12 cellular contexts compared by ENCODE assay signal in the genomic region with DNA sequence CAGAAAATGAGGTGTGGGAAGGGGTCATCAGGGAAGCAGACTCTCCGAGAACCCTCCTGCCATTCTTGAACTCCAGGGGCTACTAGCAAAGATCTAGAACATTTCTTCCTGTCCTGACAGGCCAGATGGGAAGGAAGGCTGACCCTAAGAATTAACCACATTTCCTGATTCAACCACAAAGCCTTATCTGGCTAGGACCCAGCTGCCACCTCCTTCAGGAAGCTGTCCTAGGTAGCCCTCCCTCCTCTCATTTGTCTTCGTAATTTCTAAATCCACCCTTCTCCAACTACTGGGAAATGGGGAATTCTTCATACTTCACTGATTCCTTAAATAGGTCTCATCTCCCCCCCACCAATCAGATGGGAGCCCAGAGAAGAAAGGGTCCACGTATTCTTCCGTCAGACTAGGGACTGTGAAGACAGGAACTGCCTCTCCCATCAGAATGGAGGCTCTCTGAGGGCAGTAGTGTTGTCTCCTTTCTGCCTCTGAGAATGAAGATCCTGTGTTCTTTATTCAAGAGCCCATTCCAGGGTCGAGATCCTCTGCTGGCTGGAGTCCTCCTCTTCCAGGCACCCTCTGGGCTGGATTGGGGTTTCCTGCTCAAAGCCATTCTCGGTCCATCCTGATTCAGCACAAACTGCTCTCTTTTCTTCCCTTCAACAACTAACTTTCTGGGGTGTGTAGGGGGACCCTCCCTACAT. TPM values are rescaled to one million over a fixed set of nuclear protein-coding genes. Genes with fewer than 3 reads are reported as not detected.
DNase-seq lines count a peak whose midpoint lies in the region; ATAC-seq and TF ChIP-seq lines count a peak whose summit lies in the region.
"Had no signal": no experiment of that assay in that cellular context is flagged by ENCODE, and none has a peak within 500 bp of the region (broad histone marks: within the 10 kb centered on the region; RNA-seq: fewer than 3 reads in every experiment).

No MANE protein-coding gene starts in this region.

- H3K27me3 ChIP-seq in HUES48 (ENCODE audit: control insufficient read depth, insufficient read depth, low read length) (peaks cover 21% of the 10 kb centered on the region), iPS-15b (ENCODE audit: control insufficient read depth, insufficient read depth, low read length) (peaks cover 3% of the 10 kb centered on the region), sigmoid colon (peaks cover 7 to 25% (median 10%) of the 10 kb centered on the region in 3 donors)

- H3K4me1 Mint-ChIP-seq in T-helper 17 cell: peaks cover 28% of the 10 kb centered on the region

- WGBS in sigmoid colon, 2 donors: 47 to 63% methylated on average over 6 of the region's 6 CpGs

- ATAC-seq in T-helper 17 cell (no peak), HG02588 (IDR thresholded peaks at IDR 0.05; ENCODE audit: unreplicated experiment) (no peak)

- no peaks in the 10 kb centered on the region for H3K36me3 Mint-ChIP-seq in T-helper 17 cell (ENCODE audit: low read depth)

- TF ChIP-seq POLR2A in sigmoid colon (IDR thresholded peaks at IDR 0.05): no peak

- H3K36me3 ChIP-seq in HUES48 (ENCODE audit: control insufficient read depth, insufficient read depth, low read length) (no peaks in the 10 kb centered on the region), iPS-15b (ENCODE audit: control insufficient read depth, insufficient read depth, low read length) (no peaks in the 10 kb centered on the region), sigmoid colon (no peaks in the 10 kb centered on the region)

- H3K27ac ChIP-seq in HUES48 (ENCODE audit: low read depth, low read length): peak overlapping the region; percentile 47
- H3K27ac ChIP-seq in sigmoid colon: no peak overlapping the region

- no peak overlapping the region for H3K9ac ChIP-seq in HUES48 (ENCODE audit: low read depth, low read length)
- H3K9ac ChIP-seq in iPS-15b (ENCODE audit: low read depth, low read length): no peak overlapping the region

- DNase-seq in AG10803 (ENCODE audit: low read depth): peak; percentile 28
- no peak for DNase-seq in T-helper 17 cell
- no peak for DNase-seq in C1 segment of cervical spinal cord (lab: John Stamatoyannopoulos, UW)
- DNase-seq in sigmoid colon: no peak
- no peak for DNase-seq in cerebellar cortex (ENCODE audit: low spot score)
- DNase-seq: activated CD4-positive, alpha-beta memory T cell treated with anti-CD3 and anti-CD28 coated beads, Interleukin-2, amount 10 ng/mL, durations not matched to agents 7 days and 5 days; hippocampal formation; NCI-H2171; SHP77 treated with DMSO at 0.1 percent for 48 hours had no signal

- H3K4me1 ChIP-seq in HUES48 (ENCODE audit: control insufficient read depth, insufficient read depth, low read length): peaks cover 21% of the 10 kb centered on the region
- H3K4me1 ChIP-seq in iPS-15b (ENCODE audit: control insufficient read depth, insufficient read depth, low read length): peaks cover 27% of the 10 kb centered on the region
- H3K4me1 ChIP-seq in sigmoid colon: peaks cover 0 to 41% (median 30%) of the 10 kb centered on the region in 4 donors

- H3K27me3 Mint-ChIP-seq in T-helper 17 cell: peaks cover 4% of the 10 kb centered on the region

- no peak overlapping the region for H3K4me3 Mint-ChIP-seq in T-helper 17 cell

- intact Hi-C loops in sigmoid colon (cut with DNase I): no loop called here

- peak overlapping the region; percentile 32 for H3K27ac Mint-ChIP-seq in T-helper 17 cell
- H3K27ac Mint-ChIP-seq: activated CD4-positive, alpha-beta memory T cell treated with anti-CD3 and anti-CD28 coated beads, Interleukin-2, amount 10 ng/mL, durations not matched to agents 7 days and 5 days had no signal

- no peaks in the 10 kb centered on the region for H3K9me3 ChIP-seq in HUES48 (ENCODE audit: control insufficient read depth, insufficient read depth, low read length)
- H3K9me3 ChIP-seq in T-helper 17 cell (ENCODE audit: control insufficient read depth, low read length, poor library complexity, severe bottlenecking): no peaks in the 10 kb centered on the region
- no peaks in the 10 kb centered on the region for H3K9me3 ChIP-seq in iPS-15b (ENCODE audit: control insufficient read depth, insufficient read depth, low read length)
- no peaks in the 10 kb centered on the region for H3K9me3 ChIP-seq in sigmoid colon

- TF ChIP-seq CTCF in AG10803 (conservative IDR thresholded peaks at IDR 0.05; ENCODE audit: low read length) (no peak), sigmoid colon (IDR thresholded peaks at IDR 0.05) (no peak)

- H3K4me3 ChIP-seq in AG10803 (ENCODE audit: low read length) (no peak overlapping the region), HUES48 (ENCODE audit: low read depth, low read length) (peak overlapping the region; percentile 20; the same call in 1 of the 2 replicates), iPS-15b (ENCODE audit: low read depth, low read length) (peak overlapping the region; percentile 76), sigmoid colon (no peak overlapping the region)

- TF ChIP-seq EP300 in sigmoid colon (IDR thresholded peaks at IDR 0.05): no peak

RNA-seq across cellular contexts. Expression of a gene that starts 2.1 kb away (rescaled TPM):
- total RNA-seq in T-helper 17 cell (1 to 10 TPM; 1.7 to 5.8 TPM), sigmoid colon (1 to 10 TPM in 1 of 4 donors, under 1 TPM in 3; 0.16 to 2.5 (median 0.63) TPM)
- polyA plus RNA-seq in sigmoid colon: 1 to 10 TPM in 2 of 3 donors, under 1 TPM in 1; 0.92 to 1.3 (median 1.2) TPM

RNA-seq across cellular contexts. Expression of a gene that starts 22.7 kb away (rescaled TPM):
- 100 to 1,000 TPM in 1 of 2 donors, 10 to 100 TPM in 1; 82.9 to 111 TPM for total RNA-seq in T-helper 17 cell
- total RNA-seq in sigmoid colon: 10 to 100 TPM; 15.3 to 18.8 (median 16.8) TPM
- polyA plus RNA-seq in sigmoid colon: 10 to 100 TPM in 2 of 3 donors, 1 to 10 TPM in 1; 9.0 to 38.7 (median 10.9) TPM

RNA-seq across cellular contexts. Expression of a gene that starts 32.7 kb away (rescaled TPM):
- 10 to 100 TPM; 19.9 to 20.9 TPM for total RNA-seq in T-helper 17 cell
- total RNA-seq in sigmoid colon: 10 to 100 TPM; 40.3 to 82.8 (median 45.7) TPM
- polyA plus RNA-seq in sigmoid colon: 10 to 100 TPM; 23.1 to 56.5 (median 43.9) TPM

RNA-seq across cellular contexts. Expression of a gene that starts 38.0 kb away (rescaled TPM):
- total RNA-seq in T-helper 17 cell (not detected), sigmoid colon (10 to 100 TPM; 27.3 to 80.1 (median 56.1) TPM)
- 1 to 10 TPM; 2.5 to 7.2 (median 4.6) TPM for polyA plus RNA-seq in sigmoid colon

Comparison
In these comparisons a context has a peak if more than half of its experiments do, and no peak if none do; other contexts are left out.
1. H3K4me3 ChIP-seq: peak in HUES48 (single experiment) and iPS-15b (single experiment); none in AG10803 (single experiment) and sigmoid colon (0 of 4).
2. RNA of a gene that starts 22.7 kb away (total RNA-seq): 82.9 to 111 TPM in T-helper 17 cell; 15.3 to 18.8 TPM in sigmoid colon; every median in the first group is over 4 times any median in the second.